In genomic region chr11:35131094-35131493, GRCh38 we compare ENCODE assay signal across 21 cellular contexts.
"Had no signal": no experiment of that assay in that cellular context is flagged by ENCODE, and none has a peak within 500 bp of the region (broad histone marks: within the 10 kb centered on the region; RNA-seq: fewer than 3 reads in every experiment).

No MANE protein-coding gene starts in this region.

- H3K9me3 ChIP-seq: esophagus muscularis mucosa, left ventricle myocardium inferior, pancreas, tibial artery had no signal

- ATAC-seq: activated CD8-positive, alpha-beta T cell treated with anti-CD3 and anti-CD28 coated beads, Interleukin-2, amount 10 ng/mL, durations not matched to agents 7 days and 5 days; activated naive CD4-positive, alpha-beta T cell treated with anti-CD3 and anti-CD28 coated beads, Interleukin-2, amount 50 U/mL, for 72 hours; pancreas; right cardiac atrium had no signal

- H3K27me3 ChIP-seq: esophagus muscularis mucosa, pancreas, tibial artery had no signal

- H3K36me3 ChIP-seq: esophagus muscularis mucosa, left ventricle myocardium inferior, pancreas, tibial artery, WERI-Rb-1 had no signal

- H3K4me1 ChIP-seq: left ventricle myocardium inferior, tibial artery had no signal

- H3K4me1 Mint-ChIP-seq: mesothelial cell of epicardium had no signal

- H3K4me3 ChIP-seq: coronary artery, esophagus muscularis mucosa, left ventricle myocardium inferior, pancreas, tibial artery had no signal

- H3K27me3 Mint-ChIP-seq: stimulated activated naive CD8-positive, alpha-beta T cell treated with anti-CD3 and anti-CD28 coated beads, Interleukin-15, Interleukin-2, amounts not matched to agents 100 ng/mL and 50 ng/mL, for 24 hours had no signal

- H3K4me3 Mint-ChIP-seq: activated CD8-positive, alpha-beta T cell treated with anti-CD3 and anti-CD28 coated beads, Interleukin-2, amount 10 ng/mL, durations not matched to agents 7 days and 5 days; mesothelial cell of epicardium; nephron; stimulated activated naive CD8-positive, alpha-beta T cell treated with anti-CD3 and anti-CD28 coated beads, Interleukin-15, Interleukin-2, amounts not matched to agents 100 ng/mL and 50 ng/mL, for 24 hours had no signal

- H3K36me3 Mint-ChIP-seq: activated naive CD4-positive, alpha-beta T cell treated with anti-CD3 and anti-CD28 coated beads, Interleukin-2, amount 50 U/mL, for 72 hours; mesothelial cell of epicardium had no signal

- H3K9me3 Mint-ChIP-seq: mesothelial cell of epicardium; nephron; stimulated activated naive CD8-positive, alpha-beta T cell treated with anti-CD3 and anti-CD28 coated beads, Interleukin-15, Interleukin-2, amounts not matched to agents 100 ng/mL and 50 ng/mL, for 24 hours had no signal

- H3K27ac Mint-ChIP-seq: activated CD8-positive, alpha-beta T cell treated with anti-CD3 and anti-CD28 coated beads, Interleukin-2, amount 10 ng/mL, durations not matched to agents 7 days and 5 days; mesothelial cell of epicardium; nephron; stimulated activated naive CD8-positive, alpha-beta T cell treated with anti-CD3 and anti-CD28 coated beads, Interleukin-15, Interleukin-2, amounts not matched to agents 100 ng/mL and 50 ng/mL, for 24 hours had no signal

- DNase-seq: activated CD4-positive, alpha-beta T cell treated with anti-CD3 and anti-CD28 coated beads for 1 hour; activated CD4-positive, alpha-beta T cell treated with anti-CD3 and anti-CD28 coated beads, Interleukin-2, amount 50 U/mL, for 1 hour; activated CD8-positive, alpha-beta T cell treated with anti-CD3 and anti-CD28 coated beads, Interleukin-2, amount 10 ng/mL, durations not matched to agents 7 days and 5 days; activated T-cell treated with anti-CD3 and anti-CD28 coated beads, Interleukin-2, amount 50 U/mL, for 1 hour; amygdala; cerebellar nuclear complex; glutamatergic neuron; hippocampal formation; left ventricle myocardium inferior; pancreas; right cardiac atrium; stimulated activated CD4-positive, alpha-beta T cell treated with anti-CD3 and anti-CD28 coated beads, Interleukin-4, amount 100 ng/mL, for 24 hours; substantia nigra; tibial artery; WERI-Rb-1 had no signal
